13 cellular contexts compared by ENCODE assay signal in the genomic region with DNA sequence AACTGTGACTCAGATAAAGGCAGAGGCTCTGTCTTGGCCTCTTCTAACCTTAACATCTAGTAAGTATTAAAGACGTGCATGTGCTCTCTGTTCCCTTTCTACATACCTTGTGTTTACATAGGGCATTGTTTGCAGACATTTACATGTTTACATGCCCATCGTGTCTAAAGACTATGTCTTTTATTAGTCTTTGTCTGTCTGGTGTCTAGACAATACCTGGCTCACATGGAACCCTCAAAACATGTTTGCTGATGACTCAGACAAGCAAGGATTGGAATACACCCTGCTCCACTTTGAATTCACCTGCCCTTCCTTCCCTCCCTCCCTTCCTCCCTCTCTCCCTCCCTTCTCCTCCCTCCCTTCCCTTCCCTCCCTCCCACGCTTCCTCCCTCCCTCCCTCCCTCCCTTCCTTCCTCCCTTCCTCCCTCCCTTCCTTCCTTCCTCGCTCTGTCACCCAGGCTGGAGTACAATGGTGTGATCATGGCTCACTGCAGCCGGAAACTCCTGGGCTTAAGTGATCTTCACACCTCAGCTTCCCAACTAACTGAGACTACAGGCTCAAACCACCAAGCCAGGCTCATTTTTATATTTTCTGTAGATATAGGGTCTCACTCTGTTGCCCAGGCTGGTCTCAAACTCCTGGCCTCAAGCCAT. TPM values are rescaled to one million over a fixed set of nuclear protein-coding genes. Genes with fewer than 3 reads are reported as not detected.
DNase-seq lines count a peak whose midpoint lies in the region; ATAC-seq and FAIRE-seq lines count a peak whose summit lies in the region.
"Had no signal": no experiment of that assay in that cellular context is flagged by ENCODE, and none has a peak within 500 bp of the region (broad histone marks: within the 10 kb centered on the region; RNA-seq: fewer than 3 reads in every experiment).

No MANE protein-coding gene starts in this region.

- no peak overlapping the region for H3K4me3 ChIP-seq in small intestine (ENCODE audit: low read depth in 1 of 2, low read length in 2 of 2)
- H3K4me3 ChIP-seq in MG63: no peak overlapping the region
- H3K4me3 ChIP-seq: A549 had no signal

- H3K36me3 Mint-ChIP-seq in activated CD4-positive, alpha-beta memory T cell treated with anti-CD3 and anti-CD28 coated beads for 36 hours: peaks cover 13% of the 10 kb centered on the region
- H3K36me3 Mint-ChIP-seq in activated CD4-positive, alpha-beta memory T cell treated with anti-CD3 and anti-CD28 coated beads, Interleukin-2, amount 10 ng/mL, durations not matched to agents 7 days and 5 days (ENCODE audit: low read depth): peaks cover 66% of the 10 kb centered on the region

- H3K27ac ChIP-seq in epithelial cell of prostate (peak overlapping the region; percentile 47), small intestine (ENCODE audit: low read depth in 1 of 2, low read length in 1 of 2) (no peak overlapping the region)
- H3K27ac ChIP-seq: A549 had no signal

- CTCF ChIA-PET in activated CD4-positive, alpha-beta memory T cell treated with anti-CD3 and anti-CD28 coated beads for 36 hours (lab: Charles Lee): no interaction called here
- CTCF ChIA-PET in activated CD4-positive, alpha-beta memory T cell treated with anti-CD3 and anti-CD28 coated beads, Interleukin-2, amount 10 ng/mL, durations not matched to agents 7 days and 5 days (lab: Charles Lee): no interaction called here

- no peaks in the 10 kb centered on the region for H3K9me3 ChIP-seq in small intestine (ENCODE audit: control insufficient read depth, low read depth)
- no peaks in the 10 kb centered on the region for H3K9me3 ChIP-seq in MG63
- H3K9me3 ChIP-seq: A549 had no signal

- no peaks in the 10 kb centered on the region for H3K27me3 Mint-ChIP-seq in activated CD4-positive, alpha-beta memory T cell treated with anti-CD3 and anti-CD28 coated beads for 36 hours
- no peaks in the 10 kb centered on the region for H3K27me3 Mint-ChIP-seq in activated CD4-positive, alpha-beta memory T cell treated with anti-CD3 and anti-CD28 coated beads, Interleukin-2, amount 10 ng/mL, durations not matched to agents 7 days and 5 days

- no peaks in the 10 kb centered on the region for H3K4me1 ChIP-seq in small intestine (ENCODE audit: control insufficient read depth in 2 of 2, insufficient read depth in 1 of 2, low read depth in 1 of 2, low read length in 1 of 2)

- no peak for FAIRE-seq in small intestine (lab: Jason Lieb, UNC)
- FAIRE-seq: A549 had no signal

- H3K36me3 ChIP-seq in small intestine (ENCODE audit: control insufficient read depth in 2 of 2, insufficient read depth in 2 of 2, low read length in 2 of 2) (no peaks in the 10 kb centered on the region), MG63 (no peaks in the 10 kb centered on the region)

- H3K27me3 ChIP-seq in small intestine (ENCODE audit: control insufficient read depth in 2 of 2, insufficient read depth in 2 of 2, low read length in 2 of 2) (no peaks in the 10 kb centered on the region), MG63 (no peaks in the 10 kb centered on the region)

- peaks cover 63% of the 10 kb centered on the region for H3K4me1 Mint-ChIP-seq in activated CD4-positive, alpha-beta memory T cell treated with anti-CD3 and anti-CD28 coated beads for 36 hours (ENCODE audit: low read depth)
- peaks cover 68% of the 10 kb centered on the region for H3K4me1 Mint-ChIP-seq in activated CD4-positive, alpha-beta memory T cell treated with anti-CD3 and anti-CD28 coated beads, Interleukin-2, amount 10 ng/mL, durations not matched to agents 7 days and 5 days

- no peak overlapping the region for H3K4me3 Mint-ChIP-seq in activated CD4-positive, alpha-beta memory T cell treated with anti-CD3 and anti-CD28 coated beads for 36 hours
- H3K4me3 Mint-ChIP-seq in activated CD4-positive, alpha-beta memory T cell treated with anti-CD3 and anti-CD28 coated beads, Interleukin-2, amount 10 ng/mL, durations not matched to agents 7 days and 5 days: no peak overlapping the region
- H3K4me3 Mint-ChIP-seq: nephron progenitor cell had no signal

- ATAC-seq in HG03378 (IDR thresholded peaks at IDR 0.05; ENCODE audit: unreplicated experiment): no peak
- ATAC-seq: A549 had no signal

- POLR2A ChIA-PET in activated CD4-positive, alpha-beta memory T cell treated with anti-CD3 and anti-CD28 coated beads for 36 hours (lab: Charles Lee): no interaction called here
- POLR2A ChIA-PET in activated CD4-positive, alpha-beta memory T cell treated with anti-CD3 and anti-CD28 coated beads, Interleukin-2, amount 10 ng/mL, durations not matched to agents 7 days and 5 days (lab: Charles Lee): no interaction called here

- H3K9me3 Mint-ChIP-seq in activated CD4-positive, alpha-beta memory T cell treated with anti-CD3 and anti-CD28 coated beads for 36 hours: no peaks in the 10 kb centered on the region
- H3K9me3 Mint-ChIP-seq in activated CD4-positive, alpha-beta memory T cell treated with anti-CD3 and anti-CD28 coated beads, Interleukin-2, amount 10 ng/mL, durations not matched to agents 7 days and 5 days: no peaks in the 10 kb centered on the region
- H3K9me3 Mint-ChIP-seq: nephron progenitor cell had no signal

- intact Hi-C loops in activated CD4-positive, alpha-beta memory T cell treated with anti-CD3 and anti-CD28 coated beads for 36 hours (cut with micrococcal nuclease): no loop called here

- H3K27ac Mint-ChIP-seq in activated CD4-positive, alpha-beta memory T cell treated with anti-CD3 and anti-CD28 coated beads for 36 hours: peak overlapping the region; percentile 28
- H3K27ac Mint-ChIP-seq in activated CD4-positive, alpha-beta memory T cell treated with anti-CD3 and anti-CD28 coated beads, Interleukin-2, amount 10 ng/mL, durations not matched to agents 7 days and 5 days: no peak overlapping the region

- no peak for DNase-seq in activated CD4-positive, alpha-beta memory T cell treated with anti-CD3 and anti-CD28 coated beads for 36 hours
- DNase-seq in activated CD4-positive, alpha-beta memory T cell treated with anti-CD3 and anti-CD28 coated beads, Interleukin-2, amount 10 ng/mL, durations not matched to agents 7 days and 5 days: no peak
- DNase-seq in NCI-H69 (lab: John Stamatoyannopoulos, UW): peak; percentile 96
- DNase-seq in epithelial cell of prostate (ENCODE audit: low read depth, low spot score): peak; percentile 90
- DNase-seq in small intestine: peak; percentile 42
- DNase-seq in COLO829 (ENCODE audit: low spot score): no peak
- DNase-seq in MG63: no peak
- DNase-seq: activated effector memory CD4-positive, alpha-beta T cell treated with Interleukin-2 at 50 U/mL for 16 hours; Karpas-422; NCI-H446 treated with DMSO at 0.1 percent for 48 hours; nephron progenitor cell had no signal

- 54 to 64% (median 60%) methylated on average over 5 of the region's 5 CpGs for whole genome bisulfite sequencing in small intestine, 3 donors

RNA-seq across cellular contexts. Expression of gene SORL1, which starts 24.4 kb away (rescaled TPM):
- total RNA-seq in activated CD4-positive, alpha-beta memory T cell treated with anti-CD3 and anti-CD28 coated beads for 36 hours: 10 to 100 TPM; 48.1 to 49.3 TPM
- 100 to 1,000 TPM; 115 to 116 TPM for total RNA-seq in activated CD4-positive, alpha-beta memory T cell treated with anti-CD3 and anti-CD28 coated beads, Interleukin-2, amount 10 ng/mL, durations not matched to agents 7 days and 5 days
- polyA plus RNA-seq in small intestine: 1 to 10 TPM; 4.6 to 6.5 (median 5.2) TPM
- total RNA-seq in MG63 (2014; rRNA removed; shearing (Covaris generic); ENCODE audit: low replicate concordance): 0.59 and 0.69 TPM in 2 replicates

Comparison
In these comparisons a context has a peak if more than half of its experiments do, and no peak if none do; other contexts are left out.
1. DNase-seq: peak in NCI-H69 (single experiment), epithelial cell of prostate (single experiment) and small intestine (single experiment); none in activated CD4-positive, alpha-beta memory T cell treated with anti-CD3 and anti-CD28 coated beads for 36 hours (single experiment), activated CD4-positive, alpha-beta memory T cell treated with anti-CD3 and anti-CD28 coated beads, Interleukin-2, amount 10 ng/mL, durations not matched to agents 7 days and 5 days (single experiment), COLO829 (single experiment) and MG63 (single experiment).
2. RNA of gene SORL1, which starts 24.4 kb away (total RNA-seq): 115 to 116 TPM in activated CD4-positive, alpha-beta memory T cell treated with anti-CD3 and anti-CD28 coated beads, Interleukin-2, amount 10 ng/mL, durations not matched to agents 7 days and 5 days and 48.1 to 49.3 TPM in activated CD4-positive, alpha-beta memory T cell treated with anti-CD3 and anti-CD28 coated beads for 36 hours; 0.59 to 0.69 TPM in MG63; every median in the first group is over 10 times any median in the second.